8 cellular contexts compared by ENCODE assay signal in genomic region chr10:48307584-48307983, GRCh38. TPM values are rescaled to one million over a fixed set of nuclear protein-coding genes. Genes with fewer than 3 reads are reported as not detected.
DNase-seq lines count a peak whose midpoint lies in the region; ATAC-seq and TF ChIP-seq lines count a peak whose summit lies in the region.

No MANE protein-coding gene starts in this region.

- H3K23ac ChIP-seq in IMR-90 (ENCODE audit: low read depth, low read length), result peak overlapping the region; percentile 94

- intact Hi-C loops in IMR-90 (cut with micrococcal nuclease) (no loop called here), mammary epithelial cell (cut with micrococcal nuclease) (no loop called here)

- H2AK5ac ChIP-seq in IMR-90 (ENCODE audit: low read depth, low read length), result peak overlapping the region; percentile 54; the same call in 1 of the 2 replicates

- H2BK15ac ChIP-seq in IMR-90 (ENCODE audit: low read depth, low read length), result 0 out of 3 replicates have a peak overlapping the region, but pooled peaks have one; percentile 48

- peak overlapping the region; percentile 98 for H3K4me2 ChIP-seq in IMR-90 (ENCODE audit: low read depth, low read length)
- peak overlapping the region; percentile 93 for H3K4me2 ChIP-seq in mammary epithelial cell (ENCODE audit: insufficient read depth, low read depth, low read length)

- H2AFZ ChIP-seq in IMR-90 (replicated peaks; ENCODE audit: low read length, poor library complexity) (peak overlapping the region; percentile 86), mammary epithelial cell (ENCODE audit: low read depth, low read length) (peak overlapping the region; percentile 89)

- peak overlapping the region; percentile 29; the same call in 1 of the 2 replicates for H2BK120ac ChIP-seq in IMR-90 (ENCODE audit: low read depth, low read length)

- H3K56ac ChIP-seq in IMR-90 (ENCODE audit: extremely low read depth, insufficient read depth, low read length), result peak overlapping the region; percentile 66

- peak overlapping the region; percentile 96 for H3K4me3 ChIP-seq in IMR-90 (ENCODE audit: insufficient read depth, low read depth, low read length)
- peak overlapping the region; percentile 70 to 83 (median 76) for H3K4me3 ChIP-seq in mammary epithelial cell (replicated peaks in 1 of 3; ENCODE audit: insufficient read depth in 1 of 3, low read depth in 2 of 3, low read length in 3 of 3)
- peak overlapping the region; percentile 26 for H3K4me3 ChIP-seq in mucosa of stomach (ENCODE audit: low read length)

- in situ Hi-C loops in ACHN (cut with HindIII; ENCODE audit: low pct_ligation_motif_present, low pct_unique_long_range_greater_than_20kb, low sequenced_read_pairs), result no loop called here
- in situ Hi-C loops in IMR-90 (cut with MboI; ENCODE audit: low sequenced_read_pairs), result no loop called here
- in situ Hi-C loops in mammary epithelial cell (cut with MboI; ENCODE audit: low sequenced_read_pairs in 2 of 2), result no loop called here

- CTCF ChIA-PET in IMR-90 (lab: Yijun Ruan, JAX), result interaction anchor here (1.4 kb wide), 1 partner anchor 349 kb away, joined by 4 read pairs; no protein-coding TSS in a partner anchor
- CTCF ChIA-PET in mammary epithelial cell (lab: Charles Lee; ENCODE audit: low non-redundant PET), result no interaction called here

- no peak overlapping the region for H4K91ac ChIP-seq in IMR-90 (ENCODE audit: insufficient read depth, low read depth, low read length)

- ATAC-seq in IMR-90 (ENCODE audit: low read depth), result no peak

- peaks cover 10 to 46% of the 10 kb centered on the region in 2 experiments; a peak in 3 of 4 replicates for H3K79me1 ChIP-seq in IMR-90 (ENCODE audit: low read depth in 1 of 2, low read length in 2 of 2)

- H2AK9ac ChIP-seq in IMR-90 (replicated peaks; ENCODE audit: low read depth, low read length, poor library complexity), result peak overlapping the region; percentile 90

- peak overlapping the region; percentile 42; the same call in 1 of the 2 replicates for H3K18ac ChIP-seq in IMR-90 (ENCODE audit: low read depth, low read length)

- BruUV-seq in IMR-90 (replicated peaks; lab: Mats Ljungman, UMichigan), result no TSS peak
- BruUV-seq in mammary epithelial cell (replicated peaks; lab: Mats Ljungman, UMichigan), result no TSS peak

- H3K9ac ChIP-seq in IMR-90 (ENCODE audit: low read depth, low read length), result peak overlapping the region; percentile 99
- peak overlapping the region; percentile 46 for H3K9ac ChIP-seq in mammary epithelial cell (ENCODE audit: insufficient read depth, low read length)
- H3K9ac ChIP-seq in mucosa of stomach (ENCODE audit: low read length), result peak overlapping the region; percentile 27

- H3K79me2 ChIP-seq in mammary epithelial cell (ENCODE audit: insufficient read depth, low read length), result peaks cover 50% of the 10 kb centered on the region

- H3K36me3 ChIP-seq in IMR-90 (ENCODE audit: control insufficient read depth, insufficient read depth, low read length), result no peaks in the 10 kb centered on the region
- no peaks in the 10 kb centered on the region for H3K36me3 ChIP-seq in mammary epithelial cell (ENCODE audit: insufficient read depth, low read length)
- H3K36me3 ChIP-seq in mucosa of stomach (ENCODE audit: control insufficient read depth, insufficient read depth, low read length), result no peaks in the 10 kb centered on the region

- peak overlapping the region; percentile 66 for H3K4ac ChIP-seq in IMR-90 (ENCODE audit: low read depth, low read length)

- no CpG with 5 or more reads among the region's 5 CpGs for WGBS in IMR-90 (ENCODE audit: extremely low coverage in 2 of 2, insufficient read length in 1 of 2), 2 experiments
- 10% methylated on average over 5 of the region's 5 CpGs for WGBS in mammary epithelial cell (ENCODE audit: low coverage, missing lambda C conversion rate)

- no peaks in the 10 kb centered on the region for H3K9me3 ChIP-seq in IMR-90 (ENCODE audit: control insufficient read depth, insufficient read depth, low read length)
- H3K9me3 ChIP-seq in mammary epithelial cell (replicated peaks; ENCODE audit: insufficient read depth, low read length), result no peaks in the 10 kb centered on the region
- H3K9me3 ChIP-seq in mucosa of stomach (ENCODE audit: control insufficient read depth, low read length), result no peaks in the 10 kb centered on the region

- POLR2A ChIA-PET in IMR-90 (lab: Charles Lee; ENCODE audit: unreplicated experiment), result interaction anchor here (0.5 kb wide), 1 partner anchor 504 kb away, joined by 3 read pairs; no protein-coding TSS in a partner anchor

- H3K27me3 ChIP-seq in IMR-90 (ENCODE audit: control insufficient read depth, insufficient read depth, low read length), result peaks cover 7% of the 10 kb centered on the region
- no peaks in the 10 kb centered on the region for H3K27me3 ChIP-seq in mammary epithelial cell (ENCODE audit: insufficient read depth, low read length)
- no peaks in the 10 kb centered on the region for H3K27me3 ChIP-seq in mucosa of stomach (ENCODE audit: control insufficient read depth, insufficient read depth, low read length)

- peak overlapping the region; percentile 69 for H3K14ac ChIP-seq in IMR-90 (replicated peaks; ENCODE audit: low read depth, low read length)

- peak overlapping the region; percentile 43 for H2BK5ac ChIP-seq in IMR-90 (ENCODE audit: low read depth, low read length, poor library complexity, severe bottlenecking)

- peak overlapping the region; percentile 24 to 28; a peak in 1 of 4 replicates for H4K8ac ChIP-seq in IMR-90 (ENCODE audit: low read depth in 2 of 2, low read length in 2 of 2)

- H3K27ac ChIP-seq in IMR-90 (ENCODE audit: insufficient read depth, low read length) (peak overlapping the region; percentile 97), mammary epithelial cell (ENCODE audit: insufficient read depth, low read depth, low read length) (peak overlapping the region; percentile 54)

- H3K4me1 ChIP-seq in IMR-90 (ENCODE audit: control insufficient read depth, insufficient read depth, low read length), result peaks cover 11% of the 10 kb centered on the region
- peaks cover 35% of the 10 kb centered on the region for H3K4me1 ChIP-seq in mammary epithelial cell (ENCODE audit: insufficient read depth, low read length)
- H3K4me1 ChIP-seq in mucosa of stomach (ENCODE audit: control insufficient read depth, insufficient read depth, low read length), result peaks cover 4% of the 10 kb centered on the region

- H3K9me1 ChIP-seq in IMR-90 (ENCODE audit: insufficient read depth, low read length), result 0 out of 2 replicates have a peak, but pooled peaks cover 3% of the 10 kb centered on the region

- H4K20me1 ChIP-seq in IMR-90 (ENCODE audit: insufficient read depth, low read length) (peaks cover 37% of the 10 kb centered on the region), mammary epithelial cell (ENCODE audit: insufficient read depth, low read length) (no peaks in the 10 kb centered on the region)

- TF ChIP-seq CTCF in IMR-90 (conservative IDR thresholded peaks at IDR 0.05; ENCODE audit: low read depth, low read length) (no peak), mammary epithelial cell (conservative IDR thresholded peaks at IDR 0.05 in 1 of 2, IDR thresholded peaks at IDR 0.05 in 1 of 2; ENCODE audit: extremely low read depth in 1 of 2, insufficient read depth in 1 of 2, low read depth in 1 of 2, low read length in 2 of 2) (no peak)

- peak; percentile 8 for DNase-seq in ACHN
- no peak for DNase-seq in IMR-90
- no peak for DNase-seq in mammary epithelial cell
- no peak for DNase-seq in A172 (ENCODE audit: low spot score)
- no peak for DNase-seq in NCI-H1694 (lab: John Stamatoyannopoulos, UW)
- no peak for DNase-seq in NCI-H2081 (lab: John Stamatoyannopoulos, UW)
- no peak for DNase-seq in stimulated activated CD4-positive, alpha-beta T cell treated with anti-CD3 and anti-CD28 coated beads, Interleukin-4, amount 100 ng/mL, for 1 hour

- TF ChIP-seq POLR2A in IMR-90 (IDR thresholded peaks at IDR 0.05; ENCODE audit: low read depth, low read length), result no peak

- dilution Hi-C loops in IMR-90 (cut with HindIII; ENCODE audit: low sequenced_read_pairs, unreplicated experiment), result no loop called here
- dilution Hi-C loops in mammary epithelial cell (cut with HindIII; ENCODE audit: low sequenced_read_pairs), result no loop called here

- H2BK20ac ChIP-seq in IMR-90 (ENCODE audit: low read depth, low read length), result no peak overlapping the region

- 0 out of 2 replicates have a peak overlapping the region, but pooled peaks have one; percentile 36 for H4K5ac ChIP-seq in IMR-90 (ENCODE audit: low read depth, low read length)

- TF ChIP-seq RAD21 in IMR-90 (IDR thresholded peaks at IDR 0.05; ENCODE audit: low read length), result no peak

TF ChIP-seq in IMR-90, 13 proteins besides CTCF, POLR2A, EP300 and RAD21:
- TF ChIP-seq SMC3 (IDR thresholded peaks at IDR 0.05; ENCODE audit: low read depth, low read length) (no peak), BHLHE40 (IDR thresholded peaks at IDR 0.05; ENCODE audit: low read depth, low read length) (no peak), CEBPB (IDR thresholded peaks at IDR 0.05; ENCODE audit: low read depth, low read length) (no peak), MAFK (IDR thresholded peaks at IDR 0.05; ENCODE audit: low read depth, low read length) (no peak)

RNA-seq across cellular contexts. Expression of gene MAPK8, which starts 1.1 kb away (rescaled TPM):
- total RNA-seq in IMR-90 (2012; rRNA removed) (54.7 and 67.2 TPM in 2 replicates), mammary epithelial cell (10 to 100 TPM; 38.6 to 50.8 TPM)
- polyA plus RNA-seq in IMR-90 (2012; rRNA removed) (31.3 and 41.5 TPM in 2 replicates), mammary epithelial cell (19.2 TPM)
- 6.6 and 8.4 TPM in 2 replicates for polyA plus RNA-seq in IMR-90 (2012; cell fraction: cytosol; rRNA removed)
- 9.7 and 65.3 TPM in 2 replicates for polyA plus RNA-seq in IMR-90 (2012; cell fraction: nucleus; rRNA removed; ENCODE audit: low replicate concordance)
- polyA minus RNA-seq in mammary epithelial cell, result 38.3 TPM
- total RNA-seq in A172 (2014; rRNA removed; shearing (Covaris generic)), result 43.6 and 66.6 TPM in 2 replicates

RNA-seq across cellular contexts. Expression of gene FRMPD2, which starts 33.1 kb away (rescaled TPM):
- total RNA-seq in IMR-90 (2012; rRNA removed), result 0.18 TPM in 1 of 2 replicates, not detected in the other
- not detected in 2 replicates for polyA plus RNA-seq in IMR-90 (2012; rRNA removed)
- 0.01 TPM in 1 of 2 replicates, not detected in the other for polyA plus RNA-seq in IMR-90 (2012; cell fraction: cytosol; rRNA removed)
- 0.28 TPM in 1 of 2 replicates, not detected in the other for polyA plus RNA-seq in IMR-90 (2012; cell fraction: nucleus; rRNA removed; ENCODE audit: low replicate concordance)
- total RNA-seq in mammary epithelial cell, result under 1 TPM; 0.33 to 0.59 TPM
- polyA plus RNA-seq in mammary epithelial cell, result 0.41 TPM
- polyA minus RNA-seq in mammary epithelial cell, result 1.2 TPM
- total RNA-seq in A172 (2014; rRNA removed; shearing (Covaris generic)), result not detected in 2 replicates

Comparison
In these comparisons a context has a peak if more than half of its experiments do, and no peak if none do; other contexts are left out.
1. H3K4me3 ChIP-seq: peak in every context shown above with its lines; median percentile 96 in IMR-90; 76 in mammary epithelial cell; 26 in mucosa of stomach.
2. H3K9ac ChIP-seq: peak in every context shown above with its lines; median percentile 99 in IMR-90; 46 in mammary epithelial cell; 27 in mucosa of stomach.